Comparison of ENCODE assay signal across 8 cellular contexts in the genomic region with DNA sequence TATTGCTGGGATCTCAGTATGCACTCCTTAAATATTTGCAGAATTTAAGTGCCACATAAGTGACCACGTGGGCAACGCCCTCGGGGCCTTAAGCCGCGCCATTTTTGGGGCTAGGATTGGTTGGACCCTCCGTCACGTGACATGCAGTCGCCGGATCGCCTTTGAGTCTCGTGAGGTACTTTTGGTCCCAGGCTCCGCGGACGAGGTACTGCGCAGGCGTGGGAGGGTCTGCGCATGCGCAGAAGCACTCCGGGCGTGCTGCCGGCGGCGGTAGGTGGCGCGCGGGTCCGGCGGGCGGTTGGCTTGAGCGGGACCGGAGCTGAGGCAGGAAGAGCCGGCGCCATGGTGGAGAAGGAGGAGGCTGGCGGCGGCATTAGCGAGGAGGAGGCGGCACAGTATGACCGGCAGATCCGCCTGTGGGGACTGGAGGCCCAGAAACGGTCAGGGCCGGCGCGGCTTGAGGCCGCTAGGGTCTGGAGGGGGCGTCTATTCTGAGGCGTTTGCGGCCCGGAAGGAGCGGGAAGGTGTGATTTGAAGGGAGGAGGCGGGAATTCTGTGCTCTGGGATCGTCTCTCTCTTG. TPM values are rescaled to one million over a fixed set of nuclear protein-coding genes. Genes with fewer than 3 reads are reported as not detected.
DNase-seq lines count a peak whose midpoint lies in the region; ATAC-seq and TF ChIP-seq lines count a peak whose summit lies in the region.

A gene (plus strand): TSS at position 247 of the 580 bp plus-strand sequence. CDS start 96 bp downstream, at position 343.

- peaks cover 64% of the 10 kb centered on the region for H3K36me3 Mint-ChIP-seq in Caco-2 (ENCODE audit: insufficient read depth, unreplicated experiment)

- H3K4me3 Mint-ChIP-seq in Caco-2 (ENCODE audit: unreplicated experiment): peak within 1 kb of the TSS; percentile 94

- H3K27me3 ChIP-seq in Caco-2 (replicated peaks; ENCODE audit: control insufficient read depth, insufficient read depth, low read length) (no peaks in the 10 kb centered on the region), HUES48 (ENCODE audit: control insufficient read depth, insufficient read depth, low read length) (no peaks in the 10 kb centered on the region), NT2/D1 (ENCODE audit: insufficient read depth, insufficient read length) (no peaks in the 10 kb centered on the region)

- H3K36me3 ChIP-seq in Caco-2 (ENCODE audit: control insufficient read depth, insufficient read depth, low read length): peaks cover 3% of the 10 kb centered on the region; the same call in 1 of the 2 replicates
- peaks cover 32% of the 10 kb centered on the region for H3K36me3 ChIP-seq in HUES48 (ENCODE audit: control insufficient read depth, insufficient read depth, low read length)
- H3K36me3 ChIP-seq in NT2/D1 (ENCODE audit: insufficient read depth, insufficient read length, low read length): peaks cover 21% of the 10 kb centered on the region

- H3K27ac Mint-ChIP-seq in Caco-2 (ENCODE audit: unreplicated experiment): peak within 1 kb of the TSS; percentile 98

- H3K9me3 ChIP-seq in Caco-2 (peaks cover 6% of the 10 kb centered on the region), HUES48 (ENCODE audit: control insufficient read depth, insufficient read depth, low read length) (no peaks in the 10 kb centered on the region), NT2/D1 (ENCODE audit: insufficient read depth, low read length) (peaks cover 3% of the 10 kb centered on the region; the same call in 1 of the 2 replicates)

- peak; percentile 67 for ATAC-seq in GM21367 (IDR thresholded peaks at IDR 0.05; ENCODE audit: unreplicated experiment)

- peaks cover 32% of the 10 kb centered on the region for H3K4me1 Mint-ChIP-seq in Caco-2 (ENCODE audit: low read depth, unreplicated experiment)

- peak; percentile 99 for DNase-seq in Caco-2
- DNase-seq in NT2/D1 (ENCODE audit: low read depth, low spot score): peak; percentile 96
- peak; percentile 52 for DNase-seq in activated CD8-positive, alpha-beta memory T cell treated with anti-CD3 and anti-CD28 coated beads, Interleukin-2, amount 50 U/mL, for 1 hour (ENCODE audit: extremely low read depth)
- DNase-seq in mesenteric fat pad (ENCODE audit: low spot score): peak; percentile 100
- peak; percentile 86 for DNase-seq in stimulated activated CD8-positive, alpha-beta memory T cell treated with anti-CD3 and anti-CD28 coated beads, Interleukin-15, amount 100 ng/mL, for 24 hours (ENCODE audit: low read depth)

- H3K9ac ChIP-seq in HUES48 (ENCODE audit: low read depth, low read length): peak within 1 kb of the TSS; percentile 85
- peak within 1 kb of the TSS; percentile 96 for H3K9ac ChIP-seq in NT2/D1 (ENCODE audit: insufficient read length, low read depth)

- POLR2A ChIA-PET in Caco-2 (lab: Charles Lee): interaction anchor here (0.6 to 1.8 kb wide), 8 partner anchors 17 to 373 kb away, joined by 3 to 19 read pairs (median 7); a partner anchor contains a TSS

- peaks cover 10% of the 10 kb centered on the region for H3K9me3 Mint-ChIP-seq in Caco-2 (ENCODE audit: unreplicated experiment)

- TF ChIP-seq CTCF in Caco-2 (IDR thresholded peaks at IDR 0.05; ENCODE audit: insufficient read depth in 1 of 2, low read depth in 1 of 2, low read length in 1 of 2, severe bottlenecking in 1 of 2, unreplicated experiment in 1 of 2): peak in 1 of 2 experiments; percentile 70

- intact Hi-C loops in Caco-2 (cut with micrococcal nuclease; ENCODE audit: unreplicated experiment): loop anchor here (2.0 to 5.0 kb wide), 3 partner anchors 18 to 112 kb away; a partner anchor contains a TSS

- CTCF ChIA-PET in Caco-2 (lab: Charles Lee): interaction anchor here (1.1 to 1.7 kb wide), 9 partner anchors 13 to 118 kb away, joined by 3 to 15 read pairs (median 7); a partner anchor contains a TSS

- H3K4me1 ChIP-seq in Caco-2 (peaks cover 37% of the 10 kb centered on the region), HUES48 (ENCODE audit: control insufficient read depth, insufficient read depth, low read length) (peaks cover 19% of the 10 kb centered on the region), NT2/D1 (ENCODE audit: insufficient read depth, insufficient read length) (peaks cover 5% of the 10 kb centered on the region)

- no TSS peak for BruUV-seq in Caco-2 (replicated peaks; lab: Mats Ljungman, UMichigan)

- peak within 1 kb of the TSS; percentile 84 for H3K27ac ChIP-seq in HUES48 (ENCODE audit: low read depth, low read length)

- H3K4me3 ChIP-seq in Caco-2 (ENCODE audit: low read depth, low read length): peak within 1 kb of the TSS; percentile 86
- peak within 1 kb of the TSS; percentile 94 for H3K4me3 ChIP-seq in HUES48 (ENCODE audit: low read depth, low read length)
- peak within 1 kb of the TSS; percentile 98 for H3K4me3 ChIP-seq in NT2/D1 (ENCODE audit: insufficient read length, low read depth)

- in situ Hi-C loops in endometrial microvascular endothelial cells (cut with HindIII; ENCODE audit: inconsistent ontology term, low pct_unique_long_range_greater_than_20kb, low sequenced_read_pairs): no loop called here

- H3K27me3 Mint-ChIP-seq in Caco-2 (ENCODE audit: insufficient read depth, unreplicated experiment): no peaks in the 10 kb centered on the region

RNA-seq across cellular contexts. Expression of the gene that starts here (rescaled TPM):
- total RNA-seq in Caco-2 (2022): 238 and 251 TPM in 2 replicates
- total RNA-seq in endometrial microvascular endothelial cells (ENCODE audit: inconsistent ontology term): 247 TPM
- 59.3 TPM for total RNA-seq in mesenteric fat pad

Comparison
In these comparisons a context has a peak if more than half of its experiments do, and no peak if none do; other contexts are left out.
1. Peak in every context shown above with its lines: DNase-seq, ATAC-seq, H3K4me3 ChIP-seq and H3K27ac ChIP-seq.